ENCODE assay signal across 20 cellular contexts in genomic region chr14:99065551-99065950, GRCh38.
DNase-seq lines count a peak whose midpoint lies in the region; ATAC-seq and TF ChIP-seq lines count a peak whose summit lies in the region.
"Had no signal": no experiment of that assay in that cellular context is flagged by ENCODE, and none has a peak within 500 bp of the region (broad histone marks: within the 10 kb centered on the region; RNA-seq: fewer than 3 reads in every experiment).

No MANE protein-coding gene starts in this region.

- H3K4me2 ChIP-seq in mammary epithelial cell (ENCODE audit: insufficient read depth, low read depth, low read length), result peak overlapping the region; percentile 52

- H3K27me3 Mint-ChIP-seq in activated CD8-positive, alpha-beta T cell treated with anti-CD3 and anti-CD28 coated beads, Interleukin-2, amount 10 ng/mL, durations not matched to agents 7 days and 5 days (ENCODE audit: low read depth), result no peaks in the 10 kb centered on the region
- no peaks in the 10 kb centered on the region for H3K27me3 Mint-ChIP-seq in activated CD8-positive, alpha-beta T cell treated with anti-CD3 and anti-CD28 coated beads for 36 hours

- H3K27me3 ChIP-seq in mammary epithelial cell (ENCODE audit: insufficient read depth, low read length), result no peaks in the 10 kb centered on the region

- no peaks in the 10 kb centered on the region for H3K9me3 ChIP-seq in mammary epithelial cell (replicated peaks; ENCODE audit: insufficient read depth, low read length)
- H3K9me3 ChIP-seq: Caco-2 had no signal

- POLR2A ChIA-PET in activated CD8-positive, alpha-beta T cell treated with anti-CD3 and anti-CD28 coated beads, Interleukin-2, amount 10 ng/mL, durations not matched to agents 7 days and 5 days (lab: Charles Lee), result no interaction called here
- POLR2A ChIA-PET in activated CD8-positive, alpha-beta T cell treated with anti-CD3 and anti-CD28 coated beads for 36 hours (lab: Charles Lee), result no interaction called here

- CTCF ChIA-PET in activated CD8-positive, alpha-beta T cell treated with anti-CD3 and anti-CD28 coated beads, Interleukin-2, amount 10 ng/mL, durations not matched to agents 7 days and 5 days (lab: Charles Lee), result no interaction called here
- CTCF ChIA-PET in activated CD8-positive, alpha-beta T cell treated with anti-CD3 and anti-CD28 coated beads for 36 hours (lab: Charles Lee), result no interaction called here
- CTCF ChIA-PET in mammary epithelial cell (lab: Charles Lee; ENCODE audit: low non-redundant PET), result interaction anchor here (0.7 kb wide), 1 partner anchor 43 kb away, joined by 5 read pairs; no protein-coding TSS in a partner anchor

- H2AFZ ChIP-seq in mammary epithelial cell (ENCODE audit: low read depth, low read length), result peak overlapping the region; percentile 77
- H2AFZ ChIP-seq: GM23248 had no signal

- no peaks in the 10 kb centered on the region for H3K36me3 ChIP-seq in mammary epithelial cell (ENCODE audit: insufficient read depth, low read length)

- no peak overlapping the region for H3K27ac Mint-ChIP-seq in activated CD8-positive, alpha-beta T cell treated with anti-CD3 and anti-CD28 coated beads, Interleukin-2, amount 10 ng/mL, durations not matched to agents 7 days and 5 days
- H3K27ac Mint-ChIP-seq in activated CD8-positive, alpha-beta T cell treated with anti-CD3 and anti-CD28 coated beads for 36 hours, result no peak overlapping the region

- no peaks in the 10 kb centered on the region for H3K36me3 Mint-ChIP-seq in activated CD8-positive, alpha-beta T cell treated with anti-CD3 and anti-CD28 coated beads, Interleukin-2, amount 10 ng/mL, durations not matched to agents 7 days and 5 days (ENCODE audit: low read depth)
- no peaks in the 10 kb centered on the region for H3K36me3 Mint-ChIP-seq in activated CD8-positive, alpha-beta T cell treated with anti-CD3 and anti-CD28 coated beads for 36 hours (ENCODE audit: low read depth)

- DNase-seq in activated CD8-positive, alpha-beta T cell treated with anti-CD3 and anti-CD28 coated beads, Interleukin-2, amount 10 ng/mL, durations not matched to agents 7 days and 5 days, result peak; percentile 16
- DNase-seq in activated CD8-positive, alpha-beta T cell treated with anti-CD3 and anti-CD28 coated beads for 36 hours, result no peak
- DNase-seq in mammary epithelial cell, result peak; percentile 64
- peak; percentile 47 for DNase-seq in iPS-NIHi11 (ENCODE audit: low spot score)
- no peak for DNase-seq in NCI-H1048 (lab: John Stamatoyannopoulos, UW)
- no peak for DNase-seq in NK-92 treated with Interleukin-12 subunit alpha and Interleukin-12 subunit beta, amount 100 ng/mL, for 24 hours (lab: John Stamatoyannopoulos, UW)
- DNase-seq in activated CD8-positive, alpha-beta memory T cell treated with anti-CD3 and anti-CD28 coated beads, Interleukin-2, amount 50 U/mL, for 4 hours, result no peak
- DNase-seq: Caco-2, DMS79, GDM1, GM23248, IMR-90, Kasumi-1, NCI-H2107, NCI-H345, NCI-H526 treated with DMSO at 0.1 percent for 48 hours, PC-3 had no signal

- H3K4me1 Mint-ChIP-seq in activated CD8-positive, alpha-beta T cell treated with anti-CD3 and anti-CD28 coated beads, Interleukin-2, amount 10 ng/mL, durations not matched to agents 7 days and 5 days (ENCODE audit: low read depth), result peaks cover 8% of the 10 kb centered on the region
- H3K4me1 Mint-ChIP-seq in activated CD8-positive, alpha-beta T cell treated with anti-CD3 and anti-CD28 coated beads for 36 hours (ENCODE audit: low read depth), result peaks cover 6% of the 10 kb centered on the region

- no peaks in the 10 kb centered on the region for H4K20me1 ChIP-seq in mammary epithelial cell (ENCODE audit: insufficient read depth, low read length)

- no TSS peak for BruUV-seq in mammary epithelial cell (replicated peaks; lab: Mats Ljungman, UMichigan)

- H3K9ac ChIP-seq in mammary epithelial cell (ENCODE audit: insufficient read depth, low read length), result peak overlapping the region; percentile 33
- H3K9ac ChIP-seq: GM23248 had no signal

- no peak for TF ChIP-seq CTCF in activated CD8-positive, alpha-beta T cell treated with anti-CD3 and anti-CD28 coated beads for 36 hours (IDR thresholded peaks at IDR 0.05)
- TF ChIP-seq CTCF in mammary epithelial cell (conservative IDR thresholded peaks at IDR 0.05 in 1 of 2, IDR thresholded peaks at IDR 0.05 in 1 of 2; ENCODE audit: extremely low read depth in 1 of 2, insufficient read depth in 1 of 2, low read depth in 1 of 2, low read length in 2 of 2), result peak; percentile 16 to 23

- in situ Hi-C loops in mammary epithelial cell (cut with MboI; ENCODE audit: low sequenced_read_pairs in 2 of 2), result no loop called here

- H3K9me3 Mint-ChIP-seq in activated CD8-positive, alpha-beta T cell treated with anti-CD3 and anti-CD28 coated beads, Interleukin-2, amount 10 ng/mL, durations not matched to agents 7 days and 5 days (ENCODE audit: insufficient read depth), result no peaks in the 10 kb centered on the region
- no peaks in the 10 kb centered on the region for H3K9me3 Mint-ChIP-seq in activated CD8-positive, alpha-beta T cell treated with anti-CD3 and anti-CD28 coated beads for 36 hours

- intact Hi-C loops in activated CD8-positive, alpha-beta T cell treated with anti-CD3 and anti-CD28 coated beads for 36 hours (cut with micrococcal nuclease), result no loop called here
- intact Hi-C loops in mammary epithelial cell (cut with micrococcal nuclease), result no loop called here

- H3K4me3 Mint-ChIP-seq in activated CD8-positive, alpha-beta T cell treated with anti-CD3 and anti-CD28 coated beads, Interleukin-2, amount 10 ng/mL, durations not matched to agents 7 days and 5 days, result no peak overlapping the region
- no peak overlapping the region for H3K4me3 Mint-ChIP-seq in activated CD8-positive, alpha-beta T cell treated with anti-CD3 and anti-CD28 coated beads for 36 hours
- H3K4me3 Mint-ChIP-seq: CD14-positive monocyte had no signal

- WGBS in mammary epithelial cell (ENCODE audit: low coverage, missing lambda C conversion rate), result 100% methylated on average over 2 of the region's 3 CpGs

- peaks cover 36% of the 10 kb centered on the region for H3K4me1 ChIP-seq in mammary epithelial cell (ENCODE audit: insufficient read depth, low read length)
- H3K4me1 ChIP-seq: Caco-2 had no signal

- H3K27ac ChIP-seq in mammary epithelial cell (ENCODE audit: insufficient read depth, low read depth, low read length), result peak overlapping the region; percentile 76
- H3K27ac ChIP-seq: GM23248, SK-N-MC had no signal

- H3K4me3 ChIP-seq in mammary epithelial cell (replicated peaks in 1 of 3; ENCODE audit: insufficient read depth in 1 of 3, low read depth in 2 of 3, low read length in 3 of 3), result no peak overlapping the region
- H3K4me3 ChIP-seq: GM23248, SK-N-MC had no signal

- dilution Hi-C loops in mammary epithelial cell (cut with HindIII; ENCODE audit: low sequenced_read_pairs), result no loop called here

- H3K79me2 ChIP-seq in mammary epithelial cell (ENCODE audit: insufficient read depth, low read length), result no peaks in the 10 kb centered on the region

- no peak for ATAC-seq in activated CD8-positive, alpha-beta T cell treated with anti-CD3 and anti-CD28 coated beads, Interleukin-2, amount 10 ng/mL, durations not matched to agents 7 days and 5 days
- no peak for ATAC-seq in activated CD8-positive, alpha-beta T cell treated with anti-CD3 and anti-CD28 coated beads for 36 hours
- ATAC-seq in HG03520 (IDR thresholded peaks at IDR 0.05; ENCODE audit: unreplicated experiment), result no peak
- ATAC-seq: PC-3 had no signal

Comparison
In these comparisons a context has a peak if more than half of its experiments do, and no peak if none do; other contexts are left out.
1. DNase-seq: peak in activated CD8-positive, alpha-beta T cell treated with anti-CD3 and anti-CD28 coated beads, Interleukin-2, amount 10 ng/mL, durations not matched to agents 7 days and 5 days (single experiment), mammary epithelial cell (single experiment) and iPS-NIHi11 (single experiment); none in activated CD8-positive, alpha-beta T cell treated with anti-CD3 and anti-CD28 coated beads for 36 hours (single experiment), NCI-H1048 (single experiment), NK-92 treated with Interleukin-12 subunit alpha and Interleukin-12 subunit beta, amount 100 ng/mL, for 24 hours (single experiment) and activated CD8-positive, alpha-beta memory T cell treated with anti-CD3 and anti-CD28 coated beads, Interleukin-2, amount 50 U/mL, for 4 hours (single experiment).